ENCODE assay signal across 8 cellular contexts in the genomic region with DNA sequence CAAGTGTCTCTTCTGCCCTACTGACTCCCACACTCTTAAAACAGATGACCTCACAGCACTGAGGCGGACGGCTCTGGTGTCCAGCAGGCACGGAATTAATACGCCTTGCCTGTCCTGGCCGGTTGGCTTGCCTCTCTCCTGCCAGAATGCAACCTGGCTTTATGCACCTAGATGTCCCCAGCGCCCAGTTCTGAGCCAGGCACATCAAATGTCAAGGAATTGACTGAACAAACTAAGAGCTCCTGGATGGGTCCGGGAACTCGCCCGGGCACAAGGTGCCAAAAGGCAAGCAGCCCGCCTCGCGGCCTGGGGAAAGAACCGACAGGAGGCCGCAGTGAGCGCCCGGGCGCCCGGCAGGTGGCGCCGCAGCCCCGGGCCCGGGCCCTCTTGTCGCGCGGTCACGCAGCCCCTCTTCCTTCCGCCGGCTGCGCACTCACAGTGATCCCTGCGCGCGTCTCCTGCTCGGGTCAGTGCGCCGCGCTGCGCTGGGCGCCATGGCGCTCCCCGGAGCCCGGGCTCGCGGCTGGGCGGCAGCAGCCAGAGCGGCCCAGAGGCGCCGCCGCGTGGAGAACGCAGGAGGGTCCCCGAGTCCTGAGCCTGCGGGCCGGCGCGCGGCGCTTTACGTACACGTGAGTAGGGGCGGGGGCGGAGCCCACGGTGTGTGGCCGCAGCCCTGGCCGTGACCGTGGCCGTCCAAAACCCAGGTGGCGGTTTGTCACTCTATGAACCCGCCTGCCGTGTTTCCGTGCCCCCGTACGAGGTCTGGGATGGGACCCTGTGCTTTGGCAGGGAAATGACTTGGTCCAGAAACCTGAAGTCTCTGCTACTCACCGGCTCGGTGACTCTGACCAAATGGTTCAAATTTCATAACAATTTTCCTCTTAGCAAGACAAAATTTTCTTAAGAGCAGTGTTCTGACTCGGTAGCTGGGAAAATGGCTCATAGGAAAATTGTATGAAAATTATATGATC. TPM values are rescaled to one million over a fixed set of nuclear protein-coding genes. Genes with fewer than 3 reads are reported as not detected.
DNase-seq lines count a peak whose midpoint lies in the region; ATAC-seq, FAIRE-seq and TF ChIP-seq lines count a peak whose summit lies in the region.

Gene RSAD1, plus strand, starts transcription at position 470 of the 971 bp plus-strand sequence. Its CDS starts 25 bp downstream, at position 495.

- peak; percentile 75 for ATAC-seq in HG03457 (IDR thresholded peaks at IDR 0.05; ENCODE audit: unreplicated experiment)
- peak; percentile 90 for ATAC-seq in HepG2

- H3K4me3 ChIP-seq in HepG2 (replicated peaks in 1 of 3; ENCODE audit: insufficient read depth in 1 of 3, low read depth in 2 of 3, low read length in 3 of 3) = peak within 1 kb of the TSS; percentile 71 to 83 (median 82)

- no peaks in the 10 kb centered on the region for H3K27me3 ChIP-seq in HepG2 (ENCODE audit: control insufficient read depth in 1 of 2, insufficient read depth in 2 of 2, low read length in 2 of 2)

- H2AFZ ChIP-seq in HepG2 (ENCODE audit: low read length) = peak within 1 kb of the TSS; percentile 37

- H3K27ac Mint-ChIP-seq in activated CD4-positive, alpha-beta T cell treated with anti-CD3 and anti-CD28 coated beads, Interleukin-2, amount 10 ng/mL, durations not matched to agents 7 days and 5 days = peak within 1 kb of the TSS; percentile 88
- peak within 1 kb of the TSS; percentile 87 for H3K27ac Mint-ChIP-seq in dendritic cell treated with granulocyte-macrophage colony-stimulating factor and Interleukin-4, amounts not matched to agents 40 ng/mL and 50 ng/mL, for 4 days

- DNase-seq in C1 segment of cervical spinal cord (lab: John Stamatoyannopoulos, UW) (peak in 13 of 14 donors; percentile 55 to 92 (median 74)), GM19240 (ENCODE audit: insufficient read length, low spot score) (peak; percentile 89), NCI-H524 (lab: John Stamatoyannopoulos, UW) (peak; percentile 84 to 94), HepG2 (ENCODE audit: low spot score) (peak; percentile 91)
- peak; percentile 87 for DNase-seq in activated CD4-positive, alpha-beta T cell treated with anti-CD3 and anti-CD28 coated beads, Interleukin-2, amount 10 ng/mL, durations not matched to agents 7 days and 5 days
- DNase-seq in stimulated activated CD4-positive, alpha-beta T cell treated with anti-CD3 and anti-CD28 coated beads, Interleukin-4, amount 100 ng/mL, for 1 hour = peak; percentile 86

- H3K36me3 ChIP-seq in HepG2 (replicated peaks in 1 of 2; ENCODE audit: control insufficient read depth in 1 of 2, insufficient read depth in 2 of 2, low read length in 2 of 2) = peaks cover 5 to 12% of the 10 kb centered on the region in 2 experiments; a peak in 4 of 5 replicates

- peak within 1 kb of the TSS; percentile 81 for H3K4me3 Mint-ChIP-seq in activated CD4-positive, alpha-beta T cell treated with anti-CD3 and anti-CD28 coated beads, Interleukin-2, amount 10 ng/mL, durations not matched to agents 7 days and 5 days
- peak within 1 kb of the TSS; percentile 73 for H3K4me3 Mint-ChIP-seq in dendritic cell treated with granulocyte-macrophage colony-stimulating factor and Interleukin-4, amounts not matched to agents 40 ng/mL and 50 ng/mL, for 4 days

- peaks cover 4% of the 10 kb centered on the region; the same call in 1 of the 2 replicates for H4K20me1 ChIP-seq in HepG2 (ENCODE audit: insufficient read depth, low read length)

- peaks cover 22% of the 10 kb centered on the region for H3K4me1 Mint-ChIP-seq in activated CD4-positive, alpha-beta T cell treated with anti-CD3 and anti-CD28 coated beads, Interleukin-2, amount 10 ng/mL, durations not matched to agents 7 days and 5 days
- H3K4me1 Mint-ChIP-seq in dendritic cell treated with granulocyte-macrophage colony-stimulating factor and Interleukin-4, amounts not matched to agents 40 ng/mL and 50 ng/mL, for 4 days (ENCODE audit: low read depth) = peaks cover 31% of the 10 kb centered on the region

- peak; percentile 89 to 92 for TF ChIP-seq POLR2A in HepG2 (IDR thresholded peaks at IDR 0.05; ENCODE audit: insufficient read depth in 1 of 2, low read depth in 2 of 2, low read length in 2 of 2)

- 5% methylated on average over 29 of the region's 75 CpGs for WGBS in HepG2 (ENCODE audit: low lambda C conversion rate)

- peak within 1 kb of the TSS; percentile 80 for H3K27ac ChIP-seq in HepG2 (ENCODE audit: extremely low read length, insufficient read depth, low read length)

- H3K9me3 ChIP-seq in HepG2 (ENCODE audit: low read length) = no peaks in the 10 kb centered on the region

- peak within 1 kb of the TSS; percentile 75 for H3K9ac ChIP-seq in HepG2 (ENCODE audit: insufficient read depth, low read depth, low read length)

- H3K36me3 Mint-ChIP-seq in activated CD4-positive, alpha-beta T cell treated with anti-CD3 and anti-CD28 coated beads, Interleukin-2, amount 10 ng/mL, durations not matched to agents 7 days and 5 days (ENCODE audit: low read depth) = no peaks in the 10 kb centered on the region
- H3K36me3 Mint-ChIP-seq in dendritic cell treated with granulocyte-macrophage colony-stimulating factor and Interleukin-4, amounts not matched to agents 40 ng/mL and 50 ng/mL, for 4 days (ENCODE audit: low read depth) = peaks cover 46% of the 10 kb centered on the region

- intact Hi-C loops in dendritic cell treated with granulocyte-macrophage colony-stimulating factor and Interleukin-4, amounts not matched to agents 40 ng/mL and 50 ng/mL, for 4 days (cut with micrococcal nuclease) = loop anchor here (5.0 kb wide), 1 partner anchor 116 kb away; no protein-coding TSS in a partner anchor
- intact Hi-C loops in HepG2 (cut with micrococcal nuclease; ENCODE audit: unreplicated experiment) = loop anchor here (1.0 kb wide), 2 partner anchors 81 to 116 kb away; partner anchors contain the start of gene LRRC59

- peak; percentile 50 for FAIRE-seq in HepG2 (lab: Jason Lieb, UNC)

- H3K27me3 Mint-ChIP-seq in activated CD4-positive, alpha-beta T cell treated with anti-CD3 and anti-CD28 coated beads, Interleukin-2, amount 10 ng/mL, durations not matched to agents 7 days and 5 days = no peaks in the 10 kb centered on the region
- H3K27me3 Mint-ChIP-seq in dendritic cell treated with granulocyte-macrophage colony-stimulating factor and Interleukin-4, amounts not matched to agents 40 ng/mL and 50 ng/mL, for 4 days = no peaks in the 10 kb centered on the region

- no peaks in the 10 kb centered on the region for H3K9me3 Mint-ChIP-seq in activated CD4-positive, alpha-beta T cell treated with anti-CD3 and anti-CD28 coated beads, Interleukin-2, amount 10 ng/mL, durations not matched to agents 7 days and 5 days
- no peaks in the 10 kb centered on the region for H3K9me3 Mint-ChIP-seq in dendritic cell treated with granulocyte-macrophage colony-stimulating factor and Interleukin-4, amounts not matched to agents 40 ng/mL and 50 ng/mL, for 4 days

- in situ Hi-C loops in HepG2 (cut with HindIII; ENCODE audit: extremely low pct_ligation_motif_present, low pct_unique_long_range_greater_than_20kb) = loop anchor here (5.0 kb wide), 1 partner anchor 81 kb away; the partner anchor contains the start of gene LRRC59

- POLR2A ChIA-PET in activated CD4-positive, alpha-beta T cell treated with anti-CD3 and anti-CD28 coated beads, Interleukin-2, amount 10 ng/mL, durations not matched to agents 7 days and 5 days (lab: Charles Lee) = no interaction called here
- POLR2A ChIA-PET in HepG2 (lab: Yijun Ruan, JAX) = interaction anchor here (0.9 to 2.5 kb wide), 19 partner anchors 13 to 241 kb away, joined by 3 to 28 read pairs (median 5); partner anchors contain the start of genes ACSF2, LRRC59 and LUC7L3

- TF ChIP-seq CTCF in HepG2 (CRISPR knock-in tag; IDR thresholded peaks at IDR 0.05) = peak; percentile 83

- no TSS peak for BruUV-seq in HepG2 (replicated peaks; lab: Mats Ljungman, UMichigan)

- peaks cover 52% of the 10 kb centered on the region for H3K4me1 ChIP-seq in HepG2 (ENCODE audit: insufficient read depth, low read length)

- peak; percentile 100 for TF ChIP-seq RAD21 in HepG2 (CRISPR knock-in tag; IDR thresholded peaks at IDR 0.05)

- TF ChIP-seq EP300 in HepG2 (IDR thresholded peaks at IDR 0.05; ENCODE audit: low read depth in 2 of 2, low read length in 2 of 2) = peak in 1 of 2 experiments; percentile 25; a peak in 3 of 4 replicates
- TF ChIP-seq EP300 in HepG2 (CRISPR knock-in tag; IDR thresholded peaks at IDR 0.05; ENCODE audit: borderline replicate concordance) = peak; percentile 16; the same call in 1 of the 2 replicates

- peaks cover 3% of the 10 kb centered on the region for H3K79me2 ChIP-seq in HepG2 (ENCODE audit: insufficient read depth, low read length)

- peak within 1 kb of the TSS; percentile 94 for H3K4me2 ChIP-seq in HepG2 (ENCODE audit: low read depth, low read length)

- CTCF ChIA-PET in activated CD4-positive, alpha-beta T cell treated with anti-CD3 and anti-CD28 coated beads, Interleukin-2, amount 10 ng/mL, durations not matched to agents 7 days and 5 days (lab: Charles Lee) = interaction anchor here (0.6 to 1.6 kb wide), 19 partner anchors 9 to 218 kb away, joined by 3 to 7 read pairs (median 4); partner anchors contain the start of gene CACNA1G
- CTCF ChIA-PET in HepG2 (lab: Yijun Ruan, JAX; ENCODE audit: low intra/inter-chr PET ratio, low total read pairs) = interaction anchor here (0.7 to 3.0 kb wide), 4 partner anchors 50 to 147 kb away, joined by 3 to 43 read pairs (median 20); partner anchors contain the start of gene LRRC59

RNA-seq across cellular contexts. Expression of gene RSAD1, which starts in this region (rescaled TPM):
- total RNA-seq in activated CD4-positive, alpha-beta T cell treated with anti-CD3 and anti-CD28 coated beads, Interleukin-2, amount 10 ng/mL, durations not matched to agents 7 days and 5 days = 10 to 100 TPM; 22.5 to 25.1 TPM
- 16.0 and 22.7 TPM in 2 replicates for total RNA-seq in HepG2 (2016; rRNA removed; fragmentation: Illumina TruSeq; extraction: Trizol)
- total RNA-seq in HepG2 (2016; cell fraction: cytosol; rRNA removed; fragmentation: Illumina TruSeq; extraction: Trizol; ENCODE audit: low read depth) = 7.3 and 10.0 TPM in 2 replicates
- total RNA-seq in HepG2 (2016; cell fraction: insoluble cytoplasmic fraction; rRNA removed; fragmentation: Illumina TruSeq; extraction: Trizol) = 16.9 and 22.5 TPM in 2 replicates
- 13.4 and 14.3 TPM in 2 replicates for total RNA-seq in HepG2 (2016; cell fraction: membrane; rRNA removed; fragmentation: Illumina TruSeq; extraction: Trizol)
- 30.4 and 33.5 TPM in 2 replicates for total RNA-seq in HepG2 (2016; cell fraction: nucleus; rRNA removed; fragmentation: Illumina TruSeq; extraction: Trizol)
- 27.7 and 36.1 TPM in 2 replicates for polyA plus RNA-seq in HepG2 (2011; rRNA removed)
- 18.4 and 20.0 TPM in 2 replicates for polyA plus RNA-seq in HepG2 (2011; cell fraction: cytosol; rRNA removed)
- 105 and 113 TPM in 2 replicates for polyA plus RNA-seq in HepG2 (2011; cell fraction: nucleus; rRNA removed)
- 23.6 and 33.3 TPM in 2 replicates for polyA plus RNA-seq in HepG2 (2012)
- polyA plus RNA-seq in HepG2 (2016; cell fraction: cytosol; fragmentation: Illumina TruSeq; extraction: Trizol; ENCODE audit: low read depth) = 5.4 and 6.8 TPM in 2 replicates
- 26.1 and 30.3 TPM in 2 replicates for polyA plus RNA-seq in HepG2 (2016; cell fraction: insoluble cytoplasmic fraction; fragmentation: Illumina TruSeq; extraction: Trizol; ENCODE audit: low read depth)
- 12.5 and 12.8 TPM in 2 replicates for polyA plus RNA-seq in HepG2 (2016; cell fraction: membrane; fragmentation: Illumina TruSeq; extraction: Trizol; ENCODE audit: low read depth)
- polyA plus RNA-seq in HepG2 (2016; cell fraction: nucleus; fragmentation: Illumina TruSeq; extraction: Trizol; ENCODE audit: insufficient read depth, low read depth) = 76.0 and 77.9 TPM in 2 replicates
- 18.5 and 34.3 TPM in 2 replicates for polyA minus RNA-seq in HepG2 (2011; rRNA and poly(A)+ RNA removed; ENCODE audit: low replicate concordance)
- 8.6 and 9.4 TPM in 2 replicates for polyA minus RNA-seq in HepG2 (2011; cell fraction: cytosol; rRNA and poly(A)+ RNA removed)
- polyA minus RNA-seq in HepG2 (2011; cell fraction: nucleus; rRNA and poly(A)+ RNA removed) = 53.4 and 55.7 TPM in 2 replicates

Comparison
In these comparisons a context has a peak if more than half of its experiments do, and no peak if none do; other contexts are left out.
1. Peak in every context shown above with its lines: DNase-seq, ATAC-seq, H3K4me3 ChIP-seq and H3K27ac ChIP-seq.